20 cellular contexts compared by ENCODE assay signal in the genomic region with DNA sequence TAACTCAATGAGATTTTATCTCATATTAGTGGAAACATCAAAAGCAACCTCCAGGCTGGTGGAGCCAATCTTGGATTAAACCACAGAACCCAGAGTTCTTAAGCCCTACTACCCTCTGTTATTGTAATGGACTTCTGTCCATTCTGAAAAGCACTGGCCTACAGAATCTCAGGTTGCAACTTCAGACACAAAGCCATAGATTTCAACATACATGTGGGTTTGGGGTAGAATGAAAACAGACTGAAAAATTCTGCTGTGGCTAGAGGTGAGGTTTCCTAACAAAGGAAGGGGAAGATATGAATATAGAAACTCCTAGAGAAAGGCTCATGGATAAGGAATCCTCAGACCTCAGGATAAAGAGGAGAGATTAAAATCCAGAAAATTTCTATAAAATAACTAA.
"Had no signal": no experiment of that assay in that cellular context is flagged by ENCODE, and none has a peak within 500 bp of the region (broad histone marks: within the 10 kb centered on the region; RNA-seq: fewer than 3 reads in every experiment).

No MANE protein-coding gene starts in this region.

- ATAC-seq: heart left ventricle; left lobe of liver; naive thymus-derived CD8-positive, alpha-beta T cell; stimulated activated naive CD8-positive, alpha-beta T cell treated with anti-CD3 and anti-CD28 coated beads, Interleukin-15, Interleukin-2, amounts not matched to agents 100 U/mL and 50 U/mL, for 24 hours had no signal

- H3K36me3 Mint-ChIP-seq: naive thymus-derived CD8-positive, alpha-beta T cell had no signal

- H3K4me1 Mint-ChIP-seq: naive thymus-derived CD8-positive, alpha-beta T cell had no signal

- DNase-seq: colonic mucosa; dermis blood vessel endothelial cell; esophagus squamous epithelium; foreskin melanocyte; heart left ventricle; hippocampal formation; kidney glomerular epithelial cell; mammary epithelial cell; naive thymus-derived CD8-positive, alpha-beta T cell; posterior cingulate gyrus; sigmoid colon; small intestine; stimulated activated CD4-positive, alpha-beta T cell treated with anti-CD3 and anti-CD28 coated beads, Interleukin-2, amount 100 ng/mL, for 48 hours; stimulated activated naive CD8-positive, alpha-beta T cell treated with anti-CD3 and anti-CD28 coated beads, Interleukin-15, Interleukin-2, amounts not matched to agents 100 U/mL and 50 U/mL, for 24 hours; tibial artery; uterus had no signal

- H3K4me3 Mint-ChIP-seq: naive thymus-derived CD8-positive, alpha-beta T cell had no signal

- H3K4me3 ChIP-seq: colonic mucosa, esophagus squamous epithelium, heart left ventricle, right atrium auricular region, sigmoid colon, suprapubic skin, tibial artery, upper lobe of left lung, uterus had no signal

- H3K27ac Mint-ChIP-seq: naive thymus-derived CD8-positive, alpha-beta T cell had no signal
